Comparison of ENCODE assay signal across 25 cellular contexts in the genomic region with DNA sequence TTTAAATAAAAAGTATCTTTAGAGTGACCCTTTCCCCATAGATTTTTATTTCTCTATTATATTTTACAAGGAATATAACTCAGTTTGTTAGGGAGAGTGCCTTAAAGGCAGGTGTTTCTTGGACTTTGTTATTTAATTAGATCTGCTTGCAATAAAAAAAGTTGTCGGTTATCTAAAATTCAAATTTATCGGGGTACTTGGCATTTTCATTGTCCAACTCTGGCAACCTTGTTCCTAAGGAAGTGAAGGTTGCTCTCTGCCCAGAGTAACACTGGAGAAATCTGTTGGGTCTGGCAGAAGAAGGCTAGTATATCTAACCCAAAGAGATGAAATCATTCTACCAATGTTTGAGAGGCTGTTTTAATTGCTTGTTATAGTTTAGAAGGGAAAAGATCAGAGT. TPM values are rescaled to one million over a fixed set of nuclear protein-coding genes. Genes with fewer than 3 reads are reported as not detected.
"Had no signal": no experiment of that assay in that cellular context is flagged by ENCODE, and none has a peak within 500 bp of the region (broad histone marks: within the 10 kb centered on the region; RNA-seq: fewer than 3 reads in every experiment).

No MANE protein-coding gene starts in this region.

- DNase-seq: activated CD4-positive, alpha-beta T cell treated with anti-CD3 and anti-CD28 coated beads for 4 hours; activated CD8-positive, alpha-beta memory T cell treated with anti-CD3 and anti-CD28 coated beads, Interleukin-2, amount 50 U/mL, for 4 hours; activated CD8-positive, alpha-beta T cell treated with anti-CD3 and anti-CD28 coated beads for 36 hours; activated T-cell treated with anti-CD3 and anti-CD28 coated beads, Interleukin-2, amount 50 U/mL, for 72 hours; aorta; caudate nucleus; MV-4-11; NCI-H1092 treated with DMSO at 0.1 percent for 48 hours; NCI-H1417 treated with DMSO at 0.1 percent for 48 hours; NCI-H1694 treated with DMSO at 0.1 percent for 48 hours; NCI-H2029 treated with DMSO at 0.1 percent for 48 hours; NCI-H510A treated with DMSO at 0.1 percent for 48 hours; Peyer's patch; Right ventricle myocardium superior; SJCRH30; SK-N-SH; T-helper 1 cell had no signal

- H3K36me3 ChIP-seq: breast epithelium, SJCRH30 had no signal

- H3K9ac ChIP-seq: KMS-11, SK-N-SH had no signal

- H3K27me3 Mint-ChIP-seq: activated CD8-positive, alpha-beta T cell treated with anti-CD3 and anti-CD28 coated beads for 36 hours had no signal

- H3K4me3 Mint-ChIP-seq: activated CD8-positive, alpha-beta T cell treated with anti-CD3 and anti-CD28 coated beads for 36 hours; activated naive CD4-positive, alpha-beta T cell treated with anti-CD3 and anti-CD28 coated beads, Interleukin-2, amount 50 U/mL, for 24 hours; activated T-cell treated with anti-CD3 and anti-CD28 coated beads, Interleukin-2, amount 50 U/mL, for 72 hours had no signal

- H3K27ac ChIP-seq: breast epithelium, KMS-11, RWPE1, SJCRH30, VCaP had no signal

- H3K36me3 Mint-ChIP-seq: activated naive CD4-positive, alpha-beta T cell treated with anti-CD3 and anti-CD28 coated beads, Interleukin-2, amount 50 U/mL, for 24 hours had no signal

- H3K9me3 ChIP-seq: breast epithelium, Peyer's patch, SJCRH30, SK-N-SH had no signal

- H3K4me1 ChIP-seq: breast epithelium, Peyer's patch, SJCRH30 had no signal

- H3K4me3 ChIP-seq: breast epithelium, Peyer's patch, SJCRH30 had no signal

- H3K4me1 Mint-ChIP-seq: activated naive CD4-positive, alpha-beta T cell treated with anti-CD3 and anti-CD28 coated beads, Interleukin-2, amount 50 U/mL, for 24 hours had no signal

- H3K27ac Mint-ChIP-seq: activated CD8-positive, alpha-beta T cell treated with anti-CD3 and anti-CD28 coated beads for 36 hours; activated naive CD4-positive, alpha-beta T cell treated with anti-CD3 and anti-CD28 coated beads, Interleukin-2, amount 50 U/mL, for 24 hours; activated T-cell treated with anti-CD3 and anti-CD28 coated beads, Interleukin-2, amount 50 U/mL, for 72 hours; activated T-helper 2 cell treated with anti-CD3 and anti-CD28 coated beads, Interferon-gamma antibody, Interleukin-2, Interleukin-4, amounts not matched to agents 10 μg/mL and 5 μg/mL and 100 μg/mL, durations not matched to agents 14 hours and 24 hours and 36 hours had no signal

- H3K9me3 Mint-ChIP-seq: activated CD8-positive, alpha-beta T cell treated with anti-CD3 and anti-CD28 coated beads for 36 hours; activated naive CD4-positive, alpha-beta T cell treated with anti-CD3 and anti-CD28 coated beads, Interleukin-2, amount 50 U/mL, for 24 hours; activated T-cell treated with anti-CD3 and anti-CD28 coated beads, Interleukin-2, amount 50 U/mL, for 72 hours; activated T-helper 2 cell treated with anti-CD3 and anti-CD28 coated beads, Interferon-gamma antibody, Interleukin-2, Interleukin-4, amounts not matched to agents 10 μg/mL and 5 μg/mL and 100 μg/mL, durations not matched to agents 14 hours and 24 hours and 36 hours had no signal

- H3K27me3 ChIP-seq: breast epithelium, Peyer's patch, SJCRH30 had no signal

- H3K4me2 ChIP-seq: KMS-11, SK-N-SH had no signal

RNA-seq across cellular contexts. Expression of gene TTR, which starts 42.9 kb away (rescaled TPM):
- total RNA-seq: activated CD8-positive, alpha-beta T cell treated with anti-CD3 and anti-CD28 coated beads for 36 hours; activated T-cell treated with anti-CD3 and anti-CD28 coated beads, Interleukin-2, amount 50 U/mL, for 72 hours; activated T-helper 2 cell treated with anti-CD3 and anti-CD28 coated beads, Interferon-gamma antibody, Interleukin-2, Interleukin-4, amounts not matched to agents 10 μg/mL and 5 μg/mL and 100 μg/mL, durations not matched to agents 14 hours and 24 hours and 36 hours; aorta; breast epithelium; MCF 10A; Right ventricle myocardium superior; SJCRH30; T-helper 2 cell treated with Interferon-gamma antibody and Interleukin-4, amounts not matched to agents 100 ng/mL and 5 ng/mL, for 36 hours had no signal
- polyA plus RNA-seq: SK-N-SH had no signal

RNA-seq across cellular contexts. Expression of gene DSG2, which starts 50.8 kb away (rescaled TPM):
- polyA plus RNA-seq: SK-N-SH had no signal
